Comparison of ENCODE assay signal across 9 cellular contexts in the genomic region with DNA sequence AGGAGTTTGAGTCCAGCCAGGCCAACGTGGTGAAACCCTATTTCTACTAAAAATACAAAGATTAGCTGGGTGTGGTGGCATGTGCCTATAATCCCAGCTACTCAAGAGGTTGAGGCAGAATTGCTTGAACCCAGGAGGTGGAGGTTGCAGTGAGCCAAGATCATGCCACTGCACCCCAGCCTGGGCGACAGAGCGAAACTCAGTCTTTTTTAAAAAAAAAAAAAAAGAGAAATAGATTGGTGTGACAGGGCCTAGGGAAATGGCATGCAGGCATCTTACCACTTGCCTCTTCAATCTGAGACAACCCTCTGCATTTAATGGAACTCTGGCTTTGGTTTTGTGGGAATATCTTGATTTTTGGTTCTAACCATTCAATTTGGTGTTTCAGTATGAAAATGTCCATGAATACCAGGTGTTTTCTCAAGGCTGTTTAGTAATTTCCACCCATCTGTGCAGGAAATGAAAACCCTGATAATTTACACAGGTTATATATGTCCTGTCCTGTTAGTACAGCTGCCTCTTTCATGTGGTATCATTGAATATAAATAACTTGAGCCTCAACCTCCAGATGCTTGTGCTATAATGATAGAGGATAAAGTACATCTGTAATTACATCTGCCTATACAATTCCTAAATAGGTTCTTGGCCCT. TPM values are rescaled to one million over a fixed set of nuclear protein-coding genes. Genes with fewer than 3 reads are reported as not detected.
DNase-seq lines count a peak whose midpoint lies in the region; ATAC-seq lines count a peak whose summit lies in the region.
"Had no signal": no experiment of that assay in that cellular context is flagged by ENCODE, and none has a peak within 500 bp of the region (broad histone marks: within the 10 kb centered on the region; RNA-seq: fewer than 3 reads in every experiment).

No MANE protein-coding gene starts in this region.

- intact Hi-C loops in activated CD4-positive, alpha-beta T cell treated with anti-CD3 and anti-CD28 coated beads, Interleukin-2, amount 10 ng/mL, durations not matched to agents 24 days and 14 days (cut with micrococcal nuclease) = no loop called here

- H3K4me3 Mint-ChIP-seq in activated CD4-positive, alpha-beta T cell treated with anti-CD3 and anti-CD28 coated beads, Interleukin-2, amount 10 ng/mL, durations not matched to agents 24 days and 14 days = peak overlapping the region; percentile 14

- H3K4me1 Mint-ChIP-seq in activated CD4-positive, alpha-beta T cell treated with anti-CD3 and anti-CD28 coated beads, Interleukin-2, amount 10 ng/mL, durations not matched to agents 24 days and 14 days = peaks cover 51% of the 10 kb centered on the region

- no peaks in the 10 kb centered on the region for H3K9me3 Mint-ChIP-seq in activated CD4-positive, alpha-beta T cell treated with anti-CD3 and anti-CD28 coated beads, Interleukin-2, amount 10 ng/mL, durations not matched to agents 24 days and 14 days

- peak overlapping the region; percentile 64 for H3K27ac Mint-ChIP-seq in activated CD4-positive, alpha-beta T cell treated with anti-CD3 and anti-CD28 coated beads, Interleukin-2, amount 10 ng/mL, durations not matched to agents 24 days and 14 days

- H3K27me3 Mint-ChIP-seq in activated CD4-positive, alpha-beta T cell treated with anti-CD3 and anti-CD28 coated beads, Interleukin-2, amount 10 ng/mL, durations not matched to agents 24 days and 14 days = no peaks in the 10 kb centered on the region

- ATAC-seq in HG02981 (IDR thresholded peaks at IDR 0.05; ENCODE audit: unreplicated experiment) = peak; percentile 44
- peak; percentile 33 for ATAC-seq in stimulated activated naive CD8-positive, alpha-beta T cell treated with anti-CD3 and anti-CD28 coated beads, Interleukin-15, Interleukin-2, amounts not matched to agents 100 U/mL and 50 U/mL, for 24 hours

- H3K36me3 Mint-ChIP-seq in activated CD4-positive, alpha-beta T cell treated with anti-CD3 and anti-CD28 coated beads, Interleukin-2, amount 10 ng/mL, durations not matched to agents 24 days and 14 days (ENCODE audit: low read depth) = peaks cover 51% of the 10 kb centered on the region

- no peak for DNase-seq in activated CD4-positive, alpha-beta T cell treated with anti-CD3 and anti-CD28 coated beads, Interleukin-2, amount 10 ng/mL, durations not matched to agents 24 days and 14 days
- no peak for DNase-seq in activated CD4-positive, alpha-beta T cell treated with anti-CD3 and anti-CD28 coated beads, Interleukin-2, amount 50 U/mL, for 4 hours
- DNase-seq in SW480 (ENCODE audit: low spot score) (peak; percentile 74), NCI-H345 (lab: John Stamatoyannopoulos, UW) (no peak), D341Med (ENCODE audit: low spot score) (no peak), A172 (ENCODE audit: low spot score) (no peak)
- no peak for DNase-seq in stimulated activated naive CD8-positive, alpha-beta T cell treated with anti-CD3 and anti-CD28 coated beads, Interleukin-15, Interleukin-2, amounts not matched to agents 100 U/mL and 50 U/mL, for 24 hours
- DNase-seq: NCI-H1092 had no signal

RNA-seq across cellular contexts. Expression of a gene that starts 8.4 kb away (rescaled TPM):
- 133 and 135 TPM in 2 replicates for total RNA-seq in activated CD4-positive, alpha-beta T cell treated with anti-CD3 and anti-CD28 coated beads, Interleukin-2, amount 10 ng/mL, durations not matched to agents 24 days and 14 days
- 47.4 and 52.1 TPM in 2 replicates for total RNA-seq in A172 (2014; rRNA removed; shearing (Covaris generic))

RNA-seq across cellular contexts. Expression of a gene that starts 19.5 kb away (rescaled TPM):
- total RNA-seq in activated CD4-positive, alpha-beta T cell treated with anti-CD3 and anti-CD28 coated beads, Interleukin-2, amount 10 ng/mL, durations not matched to agents 24 days and 14 days = 41.2 and 47.7 TPM in 2 replicates
- 22.3 and 24.3 TPM in 2 replicates for total RNA-seq in A172 (2014; rRNA removed; shearing (Covaris generic))

RNA-seq across cellular contexts. Expression of a gene that starts 50.1 kb away (rescaled TPM):
- total RNA-seq in activated CD4-positive, alpha-beta T cell treated with anti-CD3 and anti-CD28 coated beads, Interleukin-2, amount 10 ng/mL, durations not matched to agents 24 days and 14 days = 12.8 and 14.1 TPM in 2 replicates
- 10.4 and 15.4 TPM in 2 replicates for total RNA-seq in A172 (2014; rRNA removed; shearing (Covaris generic))

RNA-seq across cellular contexts. Expression of a gene that starts 50.3 kb away (rescaled TPM):
- total RNA-seq in activated CD4-positive, alpha-beta T cell treated with anti-CD3 and anti-CD28 coated beads, Interleukin-2, amount 10 ng/mL, durations not matched to agents 24 days and 14 days = 29.8 and 32.7 TPM in 2 replicates
- 14.3 and 27.3 TPM in 2 replicates for total RNA-seq in A172 (2014; rRNA removed; shearing (Covaris generic))
